ENCODE assay signal across 8 cellular contexts in the genomic region with DNA sequence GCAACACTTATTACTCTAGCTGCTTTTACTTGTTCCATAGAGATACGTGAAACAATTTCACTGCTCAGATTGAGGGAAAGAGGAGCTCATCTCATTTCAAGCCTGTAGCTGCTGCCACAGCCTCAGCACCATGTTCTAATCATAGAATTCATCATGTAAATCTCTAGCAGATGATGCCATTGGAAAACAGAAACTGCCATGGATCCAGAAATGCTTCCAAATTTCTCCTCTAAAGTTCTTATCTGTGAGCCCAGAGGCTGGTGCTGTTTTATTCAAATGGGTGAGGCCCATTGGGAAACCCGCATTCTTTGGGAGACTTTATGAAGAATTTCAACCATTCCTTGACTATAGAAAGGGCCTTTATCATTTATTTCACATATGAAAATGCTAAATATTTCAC.
DNase-seq lines count a peak whose midpoint lies in the region; ATAC-seq and TF ChIP-seq lines count a peak whose summit lies in the region.

No MANE protein-coding gene starts in this region.

- H3K9me2 ChIP-seq in Loucy (replicated peaks; ENCODE audit: low read depth, low read length) = no peaks in the 10 kb centered on the region

- no peaks in the 10 kb centered on the region for H3K36me3 ChIP-seq in BLaER1
- no peaks in the 10 kb centered on the region for H3K36me3 ChIP-seq in Loucy (ENCODE audit: insufficient read depth, low read length)

- H3K9ac ChIP-seq in BLaER1 (no peak overlapping the region), Loucy (ENCODE audit: low read depth, low read length, poor library complexity, severe bottlenecking) (peak overlapping the region; percentile 91)

- H3K27ac ChIP-seq in BLaER1 = no peak overlapping the region

- no peak overlapping the region for H2AFZ ChIP-seq in Loucy (ENCODE audit: low read length)

- H3K27me3 Mint-ChIP-seq in nephron (ENCODE audit: low read depth) = peaks cover 33% of the 10 kb centered on the region

- peak overlapping the region; percentile 98 for H3K4me2 ChIP-seq in BLaER1
- H3K4me2 ChIP-seq in Loucy (ENCODE audit: low read depth, low read length, poor library complexity, severe bottlenecking) = peak overlapping the region; percentile 95

- H3K4me1 Mint-ChIP-seq in nephron = peaks cover 56% of the 10 kb centered on the region

- peaks cover 5% of the 10 kb centered on the region for H3K36me3 Mint-ChIP-seq in nephron (ENCODE audit: low read depth)

- H4K20me1 ChIP-seq in BLaER1 (peaks cover 59% of the 10 kb centered on the region), Loucy (ENCODE audit: insufficient read depth, low read length, poor library complexity, severe bottlenecking) (peaks cover 59% of the 10 kb centered on the region)

- H3K27me3 ChIP-seq in BLaER1 (peaks cover 13% of the 10 kb centered on the region), Loucy (ENCODE audit: insufficient read depth, low read length, poor library complexity, severe bottlenecking) (no peaks in the 10 kb centered on the region)

- DNase-seq in choroid plexus epithelial cell (ENCODE audit: low read depth) (no peak), SKM-1 (lab: John Stamatoyannopoulos, UW; ENCODE audit: unreplicated experiment) (no peak), NK-92 (lab: John Stamatoyannopoulos, UW; ENCODE audit: unreplicated experiment) (no peak)

- ATAC-seq in HG02588 (IDR thresholded peaks at IDR 0.05; ENCODE audit: unreplicated experiment) (no peak), HG03460 (IDR thresholded peaks at IDR 0.05; ENCODE audit: unreplicated experiment) (no peak)

- H3K27ac Mint-ChIP-seq in nephron = peak overlapping the region in 2 of 3 experiments; percentile 40 to 58

- no peaks in the 10 kb centered on the region for H3K9me3 ChIP-seq in BLaER1
- no peaks in the 10 kb centered on the region for H3K9me3 ChIP-seq in Loucy (ENCODE audit: insufficient read depth, low read depth, low read length)

- H3K9me3 Mint-ChIP-seq in nephron = no peaks in the 10 kb centered on the region

- H3K4me3 ChIP-seq in BLaER1 (no peak overlapping the region), Loucy (ENCODE audit: low read length, poor library complexity, severe bottlenecking) (peak overlapping the region; percentile 96), choroid plexus epithelial cell (ENCODE audit: low read depth, low read length) (peak overlapping the region; percentile 72)

- H3K79me2 ChIP-seq in Loucy (ENCODE audit: insufficient read depth, low read length) = peaks cover 68% of the 10 kb centered on the region

- TF ChIP-seq CTCF in Loucy (conservative IDR thresholded peaks at IDR 0.05; ENCODE audit: low read length) (no peak), choroid plexus epithelial cell (conservative IDR thresholded peaks at IDR 0.05; ENCODE audit: low read depth, low read length) (no peak), nephron (IDR thresholded peaks at IDR 0.05; ENCODE audit: unreplicated experiment in 3 of 3) (no peak)

- peak overlapping the region; percentile 90 to 94 (median 90) for H3K4me3 Mint-ChIP-seq in nephron

- peaks cover 78% of the 10 kb centered on the region for H3K4me1 ChIP-seq in BLaER1
- peaks cover 61% of the 10 kb centered on the region for H3K4me1 ChIP-seq in Loucy (ENCODE audit: insufficient read depth, low read length, poor library complexity, severe bottlenecking)

- H3F3A ChIP-seq in Loucy (ENCODE audit: low read depth) = no peaks in the 10 kb centered on the region
